In genomic region chr11:62548545-62549335, GRCh38 we compare ENCODE assay signal across 1 cellular context.
TF ChIP-seq lines count a peak whose summit lies in the region.

No MANE protein-coding gene starts in this region.

TF ChIP-seq in HepG2, 621 proteins besides CTCF, POLR2A, EP300 and RAD21 (continued from another document and continues in another):
- TF ChIP-seq HNF1A (IDR thresholded peaks at IDR 0.05; ENCODE audit: low read depth) (no peak), HNF1A (CRISPR knock-in tag; IDR thresholded peaks at IDR 0.05; ENCODE audit: borderline replicate concordance) (no peak), ZNF343 (CRISPR knock-in tag; IDR thresholded peaks at IDR 0.05) (no peak), ZNF557 (CRISPR knock-in tag; IDR thresholded peaks at IDR 0.05) (no peak), MAF1 (CRISPR knock-in tag; IDR thresholded peaks at IDR 0.05; ENCODE audit: borderline replicate concordance) (no peak), U2AF2 (IDR thresholded peaks at IDR 0.05; ENCODE audit: low read depth, low read length) (no peak), RFX1 (IDR thresholded peaks at IDR 0.05) (no peak), ZNF253 (CRISPR knock-in tag; IDR thresholded peaks at IDR 0.05; ENCODE audit: borderline replicate concordance) (no peak), ZNF549 (CRISPR knock-in tag; IDR thresholded peaks at IDR 0.05) (no peak), ZNF552 (CRISPR knock-in tag; IDR thresholded peaks at IDR 0.05; ENCODE audit: borderline replicate concordance) (no peak), SPEN (CRISPR knock-in tag; IDR thresholded peaks at IDR 0.05; ENCODE audit: low read depth) (no peak), NR3C1 (CRISPR knock-in tag; IDR thresholded peaks at IDR 0.05) (no peak), GATAD1 (CRISPR knock-in tag; IDR thresholded peaks at IDR 0.05) (no peak), CREBL2 (CRISPR knock-in tag; IDR thresholded peaks at IDR 0.05; ENCODE audit: borderline replicate concordance) (no peak), RNF219 (CRISPR knock-in tag; IDR thresholded peaks at IDR 0.05) (no peak), HCFC1 (IDR thresholded peaks at IDR 0.05; ENCODE audit: low read depth, low read length) (no peak), NFYB (CRISPR knock-in tag; IDR thresholded peaks at IDR 0.05) (no peak), HDAC1 (CRISPR knock-in tag; IDR thresholded peaks at IDR 0.05) (peak; percentile 70; the same call in 1 of the 2 replicates), HOXA7 (CRISPR knock-in tag; IDR thresholded peaks at IDR 0.05) (no peak), CBFB (CRISPR knock-in tag; IDR thresholded peaks at IDR 0.05) (no peak), ZNF350 (CRISPR knock-in tag; IDR thresholded peaks at IDR 0.05; ENCODE audit: borderline replicate concordance, low read depth) (0 out of 2 replicates have a peak, but pooled peaks have one; percentile 51), ZNF333 (CRISPR knock-in tag; IDR thresholded peaks at IDR 0.05; ENCODE audit: borderline replicate concordance) (no peak), MEIS2 (CRISPR knock-in tag; IDR thresholded peaks at IDR 0.05) (peak; percentile 33; the same call in 1 of the 2 replicates), FIP1L1 (IDR thresholded peaks at IDR 0.05; ENCODE audit: borderline replicate concordance, insufficient read depth, low read depth, low read length) (no peak), HBP1 (CRISPR knock-in tag; IDR thresholded peaks at IDR 0.05; ENCODE audit: low read depth) (no peak), ZNF598 (CRISPR knock-in tag; IDR thresholded peaks at IDR 0.05; ENCODE audit: borderline replicate concordance) (no peak), THAP9 (CRISPR knock-in tag; IDR thresholded peaks at IDR 0.05; ENCODE audit: borderline replicate concordance) (no peak), ZBTB49 (CRISPR knock-in tag; IDR thresholded peaks at IDR 0.05; ENCODE audit: borderline replicate concordance) (no peak), CCDC6 (CRISPR knock-in tag; IDR thresholded peaks at IDR 0.05) (no peak), ZBTB42 (CRISPR knock-in tag; IDR thresholded peaks at IDR 0.05) (no peak), ZNF354B (CRISPR knock-in tag; IDR thresholded peaks at IDR 0.05) (no peak), TERF1 (CRISPR knock-in tag; IDR thresholded peaks at IDR 0.05) (no peak), ZBTB43 (CRISPR knock-in tag; conservative IDR thresholded peaks at IDR 0.05) (no peak), ZNF337 (CRISPR knock-in tag; IDR thresholded peaks at IDR 0.05; ENCODE audit: borderline replicate concordance, low read depth) (no peak), PAWR (CRISPR knock-in tag; IDR thresholded peaks at IDR 0.05; ENCODE audit: borderline replicate concordance) (no peak), KAT7 (CRISPR knock-in tag; IDR thresholded peaks at IDR 0.05; ENCODE audit: borderline replicate concordance) (no peak), ZNF251 (CRISPR knock-in tag; IDR thresholded peaks at IDR 0.05) (no peak), ZNF230 (CRISPR knock-in tag; IDR thresholded peaks at IDR 0.05) (no peak), STAT5B (CRISPR knock-in tag; IDR thresholded peaks at IDR 0.05) (no peak), RFX5 (IDR thresholded peaks at IDR 0.05; ENCODE audit: low read depth, low read length) (no peak), TBX2 (CRISPR knock-in tag; IDR thresholded peaks at IDR 0.05; ENCODE audit: borderline replicate concordance) (peak; percentile 36; the same call in 1 of the 2 replicates), ZNF260 (CRISPR knock-in tag; IDR thresholded peaks at IDR 0.05; ENCODE audit: borderline replicate concordance, low read depth) (no peak), ZBTB26 (CRISPR knock-in tag; IDR thresholded peaks at IDR 0.05; ENCODE audit: borderline replicate concordance) (no peak), EZH2 (conservative IDR thresholded peaks at IDR 0.05; ENCODE audit: low read depth, low read length) (no peak), PHF8 (CRISPR knock-in tag; IDR thresholded peaks at IDR 0.05) (peak; percentile 52), ZNF766 (CRISPR knock-in tag; IDR thresholded peaks at IDR 0.05; ENCODE audit: borderline replicate concordance) (no peak), FOXK2 (IDR thresholded peaks at IDR 0.05) (no peak), ISL2 (CRISPR knock-in tag; IDR thresholded peaks at IDR 0.05) (peak; percentile 46; the same call in 1 of the 2 replicates), RARA (CRISPR knock-in tag; IDR thresholded peaks at IDR 0.05) (peak; percentile 47; the same call in 1 of the 2 replicates), GPBP1L1 (CRISPR knock-in tag; IDR thresholded peaks at IDR 0.05) (no peak)
